In the genomic region with DNA sequence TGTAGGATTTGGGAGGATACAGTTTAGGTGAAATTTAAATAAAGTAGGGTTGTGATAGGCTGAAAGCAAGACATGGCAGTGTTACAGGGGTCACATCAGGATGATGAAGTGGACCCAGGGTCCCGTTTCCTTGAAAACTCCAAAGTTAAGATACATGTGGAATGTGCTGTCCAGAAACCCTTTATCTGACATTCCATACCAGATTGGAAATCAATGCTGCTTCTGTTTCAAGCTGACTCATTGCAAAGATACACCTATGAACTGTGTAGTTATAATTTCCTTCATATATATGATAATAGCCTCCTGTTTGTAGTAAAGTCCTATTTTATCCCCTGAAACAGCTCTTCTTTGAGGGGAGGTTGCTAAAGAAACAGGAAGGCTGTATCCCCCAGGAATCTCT, we compare ENCODE assay signal across 33 cellular contexts.
"Had no signal": no experiment of that assay in that cellular context is flagged by ENCODE, and none has a peak within 500 bp of the region (broad histone marks: within the 10 kb centered on the region; RNA-seq: fewer than 3 reads in every experiment).

No MANE protein-coding gene starts in this region.

- FAIRE-seq: endometrium, endothelial cell of umbilical vein, TTC549 had no signal

- H3K36me3 Mint-ChIP-seq: activated naive CD4-positive, alpha-beta T cell treated with anti-CD3 and anti-CD28 coated beads, Interleukin-2, amount 10 ng/mL, durations not matched to agents 7 days and 5 days; activated naive CD4-positive, alpha-beta T cell treated with anti-CD3 and anti-CD28 coated beads, Interleukin-2, amount 50 U/mL, for 72 hours; activated naive CD8-positive, alpha-beta T cell treated with anti-CD3 and anti-CD28 coated beads, Interleukin-2, amount 10 ng/mL, durations not matched to agents 7 days and 5 days; brain; WTC11 had no signal

- H3K27me3 Mint-ChIP-seq: activated naive CD8-positive, alpha-beta T cell treated with anti-CD3 and anti-CD28 coated beads, Interleukin-2, amount 10 ng/mL, durations not matched to agents 7 days and 5 days; brain had no signal

- H3K9me3 ChIP-seq: ascending aorta, breast epithelium, colonic mucosa, esophagus squamous epithelium, gastroesophageal sphincter had no signal

- ATAC-seq: activated naive CD4-positive, alpha-beta T cell treated with anti-CD3 and anti-CD28 coated beads, Interleukin-2, amount 50 U/mL, for 72 hours; activated T-cell treated with anti-CD3 and anti-CD28 coated beads, Interleukin-2, amount 50 U/mL, for 72 hours; gastroesophageal sphincter; WTC11 had no signal

- H3K36me3 ChIP-seq: ascending aorta, breast epithelium, cardiac muscle cell, colonic mucosa, gastroesophageal sphincter had no signal

- H3K4me1 ChIP-seq: breast epithelium, colonic mucosa, esophagus squamous epithelium, gastroesophageal sphincter had no signal

- H3K4me3 ChIP-seq: ascending aorta, breast epithelium, cardiac muscle cell, colonic mucosa, esophagus squamous epithelium, gastroesophageal sphincter had no signal

- H3K27me3 ChIP-seq: ascending aorta, breast epithelium, cardiac muscle cell, colonic mucosa, esophagus squamous epithelium, gastroesophageal sphincter had no signal

- H3K27ac Mint-ChIP-seq: activated CD4-positive, alpha-beta memory T cell treated with anti-CD3 and anti-CD28 coated beads, Interleukin-2, amount 10 ng/mL, durations not matched to agents 7 days and 5 days; activated CD4-positive, alpha-beta T cell treated with anti-CD3 and anti-CD28 coated beads, Interleukin-2, amount 10 ng/mL, durations not matched to agents 7 days and 5 days; activated naive CD4-positive, alpha-beta T cell treated with anti-CD3 and anti-CD28 coated beads, Interleukin-2, amount 10 ng/mL, durations not matched to agents 7 days and 5 days; activated naive CD4-positive, alpha-beta T cell treated with anti-CD3 and anti-CD28 coated beads, Interleukin-2, amount 50 U/mL, for 72 hours; activated naive CD8-positive, alpha-beta T cell treated with anti-CD3 and anti-CD28 coated beads, Interleukin-2, amount 10 ng/mL, durations not matched to agents 7 days and 5 days; activated T-cell treated with anti-CD3 and anti-CD28 coated beads, Interleukin-2, amount 50 U/mL, for 24 hours; activated T-cell treated with anti-CD3 and anti-CD28 coated beads, Interleukin-2, amount 50 U/mL, for 72 hours; brain; WTC11 had no signal

- H3K9me3 Mint-ChIP-seq: activated CD4-positive, alpha-beta memory T cell treated with anti-CD3 and anti-CD28 coated beads, Interleukin-2, amount 10 ng/mL, durations not matched to agents 7 days and 5 days; activated CD4-positive, alpha-beta T cell treated with anti-CD3 and anti-CD28 coated beads, Interleukin-2, amount 10 ng/mL, durations not matched to agents 7 days and 5 days; activated naive CD4-positive, alpha-beta T cell treated with anti-CD3 and anti-CD28 coated beads, Interleukin-2, amount 10 ng/mL, durations not matched to agents 7 days and 5 days; activated naive CD4-positive, alpha-beta T cell treated with anti-CD3 and anti-CD28 coated beads, Interleukin-2, amount 50 U/mL, for 72 hours; activated naive CD8-positive, alpha-beta T cell treated with anti-CD3 and anti-CD28 coated beads, Interleukin-2, amount 10 ng/mL, durations not matched to agents 7 days and 5 days; activated T-cell treated with anti-CD3 and anti-CD28 coated beads, Interleukin-2, amount 50 U/mL, for 24 hours; activated T-cell treated with anti-CD3 and anti-CD28 coated beads, Interleukin-2, amount 50 U/mL, for 72 hours; brain had no signal

- H3K4me1 Mint-ChIP-seq: activated CD4-positive, alpha-beta T cell treated with anti-CD3 and anti-CD28 coated beads, Interleukin-2, amount 10 ng/mL, durations not matched to agents 7 days and 5 days; activated naive CD4-positive, alpha-beta T cell treated with anti-CD3 and anti-CD28 coated beads, Interleukin-2, amount 10 ng/mL, durations not matched to agents 7 days and 5 days; WTC11 had no signal

- H3K27ac ChIP-seq: ascending aorta, breast epithelium, cardiac muscle cell, colonic mucosa, epithelial cell of prostate, esophagus squamous epithelium, gastroesophageal sphincter, VCaP had no signal

- DNase-seq: activated CD4-positive, alpha-beta memory T cell treated with anti-CD3 and anti-CD28 coated beads, Interleukin-2, amount 10 ng/mL, durations not matched to agents 7 days and 5 days; activated CD4-positive, alpha-beta T cell treated with anti-CD3 and anti-CD28 coated beads for 1 hour; activated CD4-positive, alpha-beta T cell treated with anti-CD3 and anti-CD28 coated beads for 4 hours; activated CD4-positive, alpha-beta T cell treated with anti-CD3 and anti-CD28 coated beads, Interleukin-2, amount 10 ng/mL, durations not matched to agents 7 days and 5 days; activated CD4-positive, alpha-beta T cell treated with anti-CD3 and anti-CD28 coated beads, Interleukin-2, amount 50 U/mL, for 4 hours; activated CD8-positive, alpha-beta memory T cell treated with anti-CD3 and anti-CD28 coated beads, Interleukin-2, amount 50 U/mL, for 48 hours; activated gamma-delta T cell; activated naive CD4-positive, alpha-beta T cell; activated naive CD4-positive, alpha-beta T cell treated with anti-CD3 and anti-CD28 coated beads, Interleukin-2, amount 10 ng/mL, durations not matched to agents 7 days and 5 days; activated naive CD8-positive, alpha-beta T cell treated with anti-CD3 and anti-CD28 coated beads, Interleukin-2, amount 10 ng/mL, durations not matched to agents 7 days and 5 days; activated T-cell treated with anti-CD3 and anti-CD28 coated beads for 4 hours; activated T-cell treated with anti-CD3 and anti-CD28 coated beads, Interleukin-2, amount 50 U/mL, for 24 hours; activated T-cell treated with anti-CD3 and anti-CD28 coated beads, Interleukin-2, amount 50 U/mL, for 72 hours; central memory CD4-positive, alpha-beta T cell; cerebellar nuclear complex; colonic mucosa; effector CD8-positive, alpha-beta T cell; esophagus squamous epithelium; foreskin melanocyte; head of caudate nucleus; T-helper 2 cell had no signal

- H3K4me3 Mint-ChIP-seq: activated CD4-positive, alpha-beta memory T cell treated with anti-CD3 and anti-CD28 coated beads, Interleukin-2, amount 10 ng/mL, durations not matched to agents 7 days and 5 days; activated CD4-positive, alpha-beta T cell treated with anti-CD3 and anti-CD28 coated beads, Interleukin-2, amount 10 ng/mL, durations not matched to agents 7 days and 5 days; activated naive CD4-positive, alpha-beta T cell treated with anti-CD3 and anti-CD28 coated beads, Interleukin-2, amount 10 ng/mL, durations not matched to agents 7 days and 5 days; activated naive CD8-positive, alpha-beta T cell treated with anti-CD3 and anti-CD28 coated beads, Interleukin-2, amount 10 ng/mL, durations not matched to agents 7 days and 5 days; activated T-cell treated with anti-CD3 and anti-CD28 coated beads, Interleukin-2, amount 50 U/mL, for 24 hours; activated T-cell treated with anti-CD3 and anti-CD28 coated beads, Interleukin-2, amount 50 U/mL, for 72 hours; brain; WTC11 had no signal
